ENCODE assay signal across 25 cellular contexts in the genomic region with DNA sequence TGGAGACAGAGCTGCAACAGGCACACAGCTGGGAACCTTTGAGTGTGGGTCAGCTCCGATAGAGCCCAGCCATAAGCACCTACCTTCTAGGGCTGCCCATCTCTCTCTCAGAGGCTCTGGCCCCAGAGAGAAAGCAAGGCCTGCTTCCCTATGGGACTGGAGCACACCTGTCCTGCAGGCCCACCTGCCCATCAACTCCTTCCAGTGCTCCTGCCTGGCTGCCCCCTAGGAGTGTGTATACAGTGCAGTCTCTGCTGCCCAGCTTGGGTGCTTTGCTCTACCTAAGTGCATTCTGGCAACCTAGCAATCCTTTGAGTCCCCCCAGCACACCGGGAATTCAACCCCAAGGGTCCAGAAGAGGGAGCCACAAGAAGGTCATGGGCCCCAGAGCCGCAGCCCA. TPM values are rescaled to one million over a fixed set of nuclear protein-coding genes. Genes with fewer than 3 reads are reported as not detected.
DNase-seq lines count a peak whose midpoint lies in the region; ATAC-seq and TF ChIP-seq lines count a peak whose summit lies in the region.
"Had no signal": no experiment of that assay in that cellular context is flagged by ENCODE, and none has a peak within 500 bp of the region (broad histone marks: within the 10 kb centered on the region; RNA-seq: fewer than 3 reads in every experiment).

No MANE protein-coding gene starts in this region.

- H3K36me3 ChIP-seq in endodermal cell (ENCODE audit: control insufficient read depth, insufficient read depth, low read length): no peaks in the 10 kb centered on the region
- H3K36me3 ChIP-seq in neural progenitor cell: no peaks in the 10 kb centered on the region
- H3K36me3 ChIP-seq: Peyer's patch, SJCRH30 had no signal

- H3K4me3 Mint-ChIP-seq in stimulated activated naive CD8-positive, alpha-beta T cell treated with anti-CD3 and anti-CD28 coated beads, Interleukin-15, amount 100 ng/mL, for 72 hours: no peak overlapping the region
- no peak overlapping the region for H3K4me3 Mint-ChIP-seq in endodermal cell
- H3K4me3 Mint-ChIP-seq in neural progenitor cell: no peak overlapping the region
- H3K4me3 Mint-ChIP-seq: CD14-positive monocyte, HFFc6 had no signal

- H3K36me3 Mint-ChIP-seq in endodermal cell (ENCODE audit: low read depth) (no peaks in the 10 kb centered on the region), neural progenitor cell (no peaks in the 10 kb centered on the region)
- H3K36me3 Mint-ChIP-seq: CD14-positive monocyte had no signal

- H3K4me1 ChIP-seq in endodermal cell (ENCODE audit: control insufficient read depth, insufficient read depth, low read length) (no peaks in the 10 kb centered on the region), neural progenitor cell (no peaks in the 10 kb centered on the region)
- H3K4me1 ChIP-seq: SJCRH30 had no signal

- H3K27me3 Mint-ChIP-seq in stimulated activated naive CD8-positive, alpha-beta T cell treated with anti-CD3 and anti-CD28 coated beads, Interleukin-15, amount 100 ng/mL, for 72 hours: peaks cover 10% of the 10 kb centered on the region
- H3K27me3 Mint-ChIP-seq in endodermal cell (ENCODE audit: insufficient read depth): no peaks in the 10 kb centered on the region
- H3K27me3 Mint-ChIP-seq in neural progenitor cell (ENCODE audit: insufficient read depth, low read depth): no peaks in the 10 kb centered on the region

- H3K9me3 Mint-ChIP-seq in stimulated activated naive CD8-positive, alpha-beta T cell treated with anti-CD3 and anti-CD28 coated beads, Interleukin-15, amount 100 ng/mL, for 72 hours: peaks cover 0 to 26% of the 10 kb centered on the region in 2 donors
- peaks cover 19% of the 10 kb centered on the region for H3K9me3 Mint-ChIP-seq in endodermal cell
- H3K9me3 Mint-ChIP-seq in neural progenitor cell: peaks cover 2% of the 10 kb centered on the region

- H2AFZ ChIP-seq in neural progenitor cell (replicated peaks): peak overlapping the region; percentile 66

- no peaks in the 10 kb centered on the region for H3F3A ChIP-seq in neural progenitor cell (ENCODE audit: low read depth)

- H3K9me3 ChIP-seq in endodermal cell (ENCODE audit: control insufficient read depth, low read length): peaks cover 7% of the 10 kb centered on the region
- no peaks in the 10 kb centered on the region for H3K9me3 ChIP-seq in neural progenitor cell (ENCODE audit: low read depth)
- H3K9me3 ChIP-seq: Peyer's patch, SJCRH30 had no signal

- H3K4me2 ChIP-seq in neural progenitor cell: no peak overlapping the region

- H3K27me3 ChIP-seq in endodermal cell (ENCODE audit: control insufficient read depth, insufficient read depth, low read length, poor library complexity, severe bottlenecking) (no peaks in the 10 kb centered on the region), neural progenitor cell (no peaks in the 10 kb centered on the region)
- H3K27me3 ChIP-seq: Peyer's patch, SJCRH30 had no signal

- no peaks in the 10 kb centered on the region for H3K79me2 ChIP-seq in neural progenitor cell (ENCODE audit: low read depth)

- H3K4me3 ChIP-seq in endodermal cell (ENCODE audit: low read length) (no peak overlapping the region), neural progenitor cell (no peak overlapping the region)
- H3K4me3 ChIP-seq: Peyer's patch, SJCRH30 had no signal

- ATAC-seq in stimulated activated naive CD8-positive, alpha-beta T cell treated with anti-CD3 and anti-CD28 coated beads, Interleukin-15, amount 100 ng/mL, for 72 hours: peak; percentile 33
- no peak for ATAC-seq in stimulated activated naive CD8-positive, alpha-beta T cell treated with anti-CD3 and anti-CD28 coated beads, Interleukin-15, Interleukin-2, amounts not matched to agents 100 U/mL and 50 U/mL, for 24 hours
- no peak for ATAC-seq in GM21717 (IDR thresholded peaks at IDR 0.05; ENCODE audit: unreplicated experiment)

- H3K9ac ChIP-seq in endodermal cell (ENCODE audit: extremely low read depth, low read length, poor library complexity, severe bottlenecking): no peak overlapping the region
- H3K9ac ChIP-seq in neural progenitor cell: no peak overlapping the region

- TF ChIP-seq CTCF in endodermal cell (conservative IDR thresholded peaks at IDR 0.05) (no peak), neural progenitor cell (IDR thresholded peaks at IDR 0.05) (no peak)

- no peaks in the 10 kb centered on the region for H3K4me1 Mint-ChIP-seq in stimulated activated naive CD8-positive, alpha-beta T cell treated with anti-CD3 and anti-CD28 coated beads, Interleukin-15, amount 100 ng/mL, for 72 hours
- peaks cover 16% of the 10 kb centered on the region for H3K4me1 Mint-ChIP-seq in endodermal cell
- no peaks in the 10 kb centered on the region for H3K4me1 Mint-ChIP-seq in neural progenitor cell

- WGBS in endodermal cell (ENCODE audit: insufficient coverage in 1 of 2, insufficient read length in 1 of 2), 2 experiments: 80 to 94% methylated on average over 1 to 3 of the region's 3 CpGs

- H4K20me1 ChIP-seq in neural progenitor cell (ENCODE audit: low read depth): no peaks in the 10 kb centered on the region

- no peak for DNase-seq in stimulated activated naive CD8-positive, alpha-beta T cell treated with anti-CD3 and anti-CD28 coated beads, Interleukin-15, amount 100 ng/mL, for 72 hours
- DNase-seq in stimulated activated naive CD8-positive, alpha-beta T cell treated with anti-CD3 and anti-CD28 coated beads, Interleukin-15, Interleukin-2, amounts not matched to agents 100 U/mL and 50 U/mL, for 24 hours: no peak
- peak; percentile 50 for DNase-seq in endodermal cell
- no peak for DNase-seq in neural progenitor cell (ENCODE audit: low spot score)
- DNase-seq in NCI-H2196 (lab: John Stamatoyannopoulos, UW; ENCODE audit: unreplicated experiment): no peak
- no peak for DNase-seq in NOMO-1 (lab: John Stamatoyannopoulos, UW; ENCODE audit: unreplicated experiment in 2 of 2)
- DNase-seq: AML-193, EL, GF-D8, HFFc6, KBM-7, NCI-H1092, NCI-H1436, NCI-H345, SJCRH30 had no signal

- H3K27ac ChIP-seq in endodermal cell (ENCODE audit: low read depth, low read length) (no peak overlapping the region), neural progenitor cell (no peak overlapping the region)
- H3K27ac ChIP-seq: HL-60, SJCRH30 had no signal

- H3K27ac Mint-ChIP-seq in stimulated activated naive CD8-positive, alpha-beta T cell treated with anti-CD3 and anti-CD28 coated beads, Interleukin-15, amount 100 ng/mL, for 72 hours: no peak overlapping the region
- H3K27ac Mint-ChIP-seq in endodermal cell: no peak overlapping the region
- no peak overlapping the region for H3K27ac Mint-ChIP-seq in neural progenitor cell
- H3K27ac Mint-ChIP-seq: HFFc6 had no signal

RNA-seq across cellular contexts. Expression of a gene that starts 21.0 kb away (rescaled TPM):
- total RNA-seq in endodermal cell: under 1 TPM in 1 of 2 donors, not detected in 1; 0.18 TPM
- polyA plus RNA-seq in endodermal cell (2013, experiment 1 of 2): not detected
- polyA plus RNA-seq in endodermal cell (2013, experiment 2 of 2): not detected
- total RNA-seq in neural progenitor cell (ENCODE audit: low replicate concordance): not detected in 2 replicates
- total RNA-seq: A172, H7, HepG2, HFFc6, HT-29, OCI-LY7, Peyer's patch, SJCRH30 had no signal
- polyA plus RNA-seq: AG04450, CD14-positive monocyte, HepG2 had no signal

RNA-seq across cellular contexts. Expression of a gene that starts 36.3 kb away (rescaled TPM):
- total RNA-seq in endodermal cell: under 1 TPM in 1 of 2 donors, not detected in 1; 0.11 TPM
- not detected for polyA plus RNA-seq in endodermal cell (2013, experiment 1 of 2)
- polyA plus RNA-seq in endodermal cell (2013, experiment 2 of 2): not detected
- total RNA-seq in neural progenitor cell (ENCODE audit: low replicate concordance): not detected in 2 replicates
- total RNA-seq: A172, H7, HepG2, HFFc6, HT-29, OCI-LY7, SJCRH30 had no signal
- polyA plus RNA-seq: AG04450, CD14-positive monocyte, HepG2 had no signal

RNA-seq across cellular contexts. Expression of a gene that starts 36.5 kb away (rescaled TPM):
- total RNA-seq in endodermal cell (not detected), neural progenitor cell (ENCODE audit: low replicate concordance) (not detected in 2 replicates)
- polyA plus RNA-seq in endodermal cell (2013, experiment 1 of 2): not detected
- not detected for polyA plus RNA-seq in endodermal cell (2013, experiment 2 of 2)
- total RNA-seq: A172, H7, HepG2, HFFc6, HT-29, OCI-LY7, Peyer's patch, SJCRH30 had no signal
- polyA plus RNA-seq: AG04450, CD14-positive monocyte, HepG2 had no signal

RNA-seq across cellular contexts. Expression of a gene that starts 42.8 kb away (rescaled TPM):
- total RNA-seq in endodermal cell (not detected), neural progenitor cell (ENCODE audit: low replicate concordance) (not detected in 2 replicates)
- polyA plus RNA-seq in endodermal cell (2013, experiment 1 of 2): not detected
- polyA plus RNA-seq in endodermal cell (2013, experiment 2 of 2): not detected
- total RNA-seq: A172, H7, HepG2, HFFc6, HT-29, OCI-LY7, Peyer's patch, SJCRH30 had no signal
- polyA plus RNA-seq: AG04450, CD14-positive monocyte, HepG2 had no signal
